ENCODE assay signal across 13 cellular contexts in the genomic region with DNA sequence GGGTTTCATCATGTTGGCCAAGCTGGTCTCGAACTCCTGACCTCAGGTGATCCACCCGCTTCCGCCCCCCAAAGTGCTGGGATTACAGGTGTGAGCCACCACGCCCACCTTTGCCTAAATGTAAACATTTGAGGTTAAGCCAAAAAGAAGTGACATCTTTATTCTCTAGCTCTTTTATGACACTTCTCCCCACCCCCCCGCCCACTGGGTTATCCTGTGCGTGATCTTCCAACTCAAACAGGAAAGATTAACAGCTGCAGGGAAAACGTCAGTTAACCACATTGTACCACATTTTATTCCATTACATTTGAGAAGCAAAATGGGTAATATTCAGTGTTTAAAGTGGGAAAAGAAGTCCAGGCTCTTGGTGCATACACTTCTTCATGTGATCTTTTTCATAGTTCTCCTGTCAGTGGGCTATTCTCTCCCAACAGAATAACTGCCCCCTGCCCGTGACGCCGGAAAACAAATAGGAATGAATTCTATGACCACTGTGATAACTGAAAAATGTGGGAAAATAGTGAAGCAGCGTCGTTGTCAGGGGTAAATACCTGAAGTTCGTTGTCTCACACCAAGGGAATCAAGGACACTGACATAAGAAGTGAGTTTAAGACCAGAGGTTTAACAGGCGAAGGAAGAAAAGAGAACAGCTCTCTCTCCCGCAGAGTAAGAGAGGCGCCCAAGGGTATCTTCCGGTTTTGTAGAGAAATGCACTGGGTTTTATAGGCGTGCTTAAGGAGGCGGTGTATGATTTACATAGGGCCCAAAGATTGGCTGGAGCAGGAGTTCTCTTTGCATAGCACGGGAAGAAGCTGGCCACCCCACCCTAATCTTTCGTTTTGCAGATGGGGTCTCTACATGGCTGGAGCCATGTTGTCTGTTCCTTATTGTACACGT. TPM values are rescaled to one million over a fixed set of nuclear protein-coding genes. Genes with fewer than 3 reads are reported as not detected.
A peak's percentile ranks its signal among the peaks of the same experiment; 100 is the strongest.
DNase-seq lines count a peak whose midpoint lies in the region; ATAC-seq and TF ChIP-seq lines count a peak whose summit lies in the region.
"Had no signal": no experiment of that assay in that cellular context is flagged by ENCODE, and none has a peak within 500 bp of the region (broad histone marks: within the 10 kb centered on the region; RNA-seq: fewer than 3 reads in every experiment).

No MANE protein-coding gene starts in this region.

- TF ChIP-seq CTCF in MM.1S (IDR thresholded peaks at IDR 0.05; ENCODE audit: low read length) (no peak), hepatocyte (IDR thresholded peaks at IDR 0.05; ENCODE audit: poor library complexity) (no peak)

- H3K9ac ChIP-seq in MM.1S (ENCODE audit: low read length) = no peak overlapping the region

- H2AFZ ChIP-seq in MM.1S (ENCODE audit: low read length) (no peak overlapping the region), hepatocyte (no peak overlapping the region)

- H4K20me1 ChIP-seq in MM.1S (ENCODE audit: insufficient read depth, low read length) = no peaks in the 10 kb centered on the region
- H4K20me1 ChIP-seq in hepatocyte (ENCODE audit: insufficient read depth, poor library complexity, severe bottlenecking) = no peaks in the 10 kb centered on the region

- H3F3A ChIP-seq in MM.1S (ENCODE audit: insufficient read depth, low read length) = no peaks in the 10 kb centered on the region

- H3K36me3 Mint-ChIP-seq in activated naive CD8-positive, alpha-beta T cell treated with anti-CD3 and anti-CD28 coated beads for 36 hours = peaks cover 14% of the 10 kb centered on the region

- H3K4me1 ChIP-seq in HAP-1 (peaks cover 7% of the 10 kb centered on the region; the same call in 1 of the 2 replicates), MM.1S (ENCODE audit: low read length) (no peaks in the 10 kb centered on the region), hepatocyte (ENCODE audit: insufficient read depth) (no peaks in the 10 kb centered on the region)
- H3K4me1 ChIP-seq: body of pancreas had no signal

- intact Hi-C loops in Right ventricle myocardium inferior (cut with DNase I) = no loop called here

- H3K27me3 ChIP-seq in HAP-1 (ENCODE audit: low read depth) = no peaks in the 10 kb centered on the region
- no peaks in the 10 kb centered on the region for H3K27me3 ChIP-seq in MM.1S (replicated peaks; ENCODE audit: insufficient read depth, low read length)
- H3K27me3 ChIP-seq in hepatocyte = no peaks in the 10 kb centered on the region
- H3K27me3 ChIP-seq: body of pancreas had no signal

- H3K79me2 ChIP-seq in MM.1S (ENCODE audit: low read length) (no peaks in the 10 kb centered on the region), hepatocyte (no peaks in the 10 kb centered on the region)

- H3K4me1 Mint-ChIP-seq in activated naive CD8-positive, alpha-beta T cell treated with anti-CD3 and anti-CD28 coated beads for 36 hours = peaks cover 27% of the 10 kb centered on the region

- H3K4me2 ChIP-seq in MM.1S (ENCODE audit: low read depth, low read length) = no peak overlapping the region
- H3K4me2 ChIP-seq in hepatocyte = no peak overlapping the region

- H3K36me3 ChIP-seq in HAP-1 (replicated peaks) (no peaks in the 10 kb centered on the region), MM.1S (replicated peaks; ENCODE audit: insufficient read depth, low read length) (no peaks in the 10 kb centered on the region), hepatocyte (replicated peaks; ENCODE audit: insufficient read depth, low read depth) (no peaks in the 10 kb centered on the region)

- ATAC-seq in Right ventricle myocardium inferior = no peak
- ATAC-seq: body of pancreas, right cardiac atrium had no signal

- no peaks in the 10 kb centered on the region for H3K27me3 Mint-ChIP-seq in activated naive CD8-positive, alpha-beta T cell treated with anti-CD3 and anti-CD28 coated beads for 36 hours

- in situ Hi-C loops in HAP-1 (cut with MboI; ENCODE audit: low sequenced_read_pairs) = no loop called here

- DNase-seq in NCI-H82 (lab: John Stamatoyannopoulos, UW) (peak; percentile 36), NCI-H82 treated with DMSO at 0.1 percent for 48 hours (lab: John Stamatoyannopoulos, UW; ENCODE audit: unreplicated experiment) (no peak), HAP-1 (ENCODE audit: low spot score in 2 of 2) (peak; percentile 28 to 40), OCI-M1 (lab: John Stamatoyannopoulos, UW) (peak; percentile 83), Right ventricle myocardium inferior (ENCODE audit: missing footprints) (no peak), MM.1S (no peak), hepatocyte (ENCODE audit: low spot score) (no peak)
- DNase-seq in activated naive CD8-positive, alpha-beta T cell treated with anti-CD3 and anti-CD28 coated beads for 36 hours = peak; percentile 31
- DNase-seq: 8988T; body of pancreas; effector CD4-positive, alpha-beta T cell; NCI-H345; right cardiac atrium had no signal

- peak overlapping the region; percentile 91 for H3K27ac Mint-ChIP-seq in activated naive CD8-positive, alpha-beta T cell treated with anti-CD3 and anti-CD28 coated beads for 36 hours

- H3K4me3 Mint-ChIP-seq in activated naive CD8-positive, alpha-beta T cell treated with anti-CD3 and anti-CD28 coated beads for 36 hours = peak overlapping the region; percentile 42

- H3K9me3 ChIP-seq in HAP-1 (no peaks in the 10 kb centered on the region), MM.1S (replicated peaks; ENCODE audit: insufficient read depth, low read length) (no peaks in the 10 kb centered on the region), hepatocyte (ENCODE audit: low read depth) (no peaks in the 10 kb centered on the region)
- H3K9me3 ChIP-seq: body of pancreas had no signal

- H3K9me2 ChIP-seq in MM.1S (replicated peaks; ENCODE audit: insufficient read depth, low read length) (no peaks in the 10 kb centered on the region), hepatocyte (replicated peaks; ENCODE audit: insufficient read depth) (no peaks in the 10 kb centered on the region)

- H3K27ac ChIP-seq in MM.1S (ENCODE audit: low read length) (no peak overlapping the region), hepatocyte (no peak overlapping the region)
- H3K27ac ChIP-seq: body of pancreas had no signal

- H3K4me3 ChIP-seq in HAP-1 (no peak overlapping the region), MM.1S (ENCODE audit: low read length) (no peak overlapping the region), hepatocyte (no peak overlapping the region)
- H3K4me3 ChIP-seq: body of pancreas had no signal

- H3K9me3 Mint-ChIP-seq in activated naive CD8-positive, alpha-beta T cell treated with anti-CD3 and anti-CD28 coated beads for 36 hours = peaks cover 7% of the 10 kb centered on the region

- WGBS in hepatocyte (ENCODE audit: low lambda C conversion rate, missing lambda C conversion rate) = 78% methylated on average over 22 of the region's 22 CpGs

RNA-seq across cellular contexts. Expression of a gene that starts 9.7 kb away (rescaled TPM):
- total RNA-seq in activated naive CD8-positive, alpha-beta T cell treated with anti-CD3 and anti-CD28 coated beads for 36 hours = 10 to 100 TPM; 32.5 to 39.7 TPM
- total RNA-seq in Right ventricle myocardium inferior (9.5 TPM), hepatocyte (32.4 and 37.5 TPM in 2 replicates)
- polyA plus RNA-seq in hepatocyte = 48.7 and 64.3 TPM in 2 replicates

RNA-seq across cellular contexts. Expression of a gene that starts 59.4 kb away (rescaled TPM):
- 10 to 100 TPM; 59.7 to 60.8 TPM for total RNA-seq in activated naive CD8-positive, alpha-beta T cell treated with anti-CD3 and anti-CD28 coated beads for 36 hours
- 38.3 TPM for total RNA-seq in Right ventricle myocardium inferior
- 146 and 160 TPM in 2 replicates for total RNA-seq in hepatocyte
- polyA plus RNA-seq in hepatocyte = 152 and 172 TPM in 2 replicates

Comparison
In these comparisons a context has a peak if more than half of its experiments do, and no peak if none do; other contexts are left out.
1. DNase-seq: peak in NCI-H82 (single experiment), HAP-1 (2 of 2), OCI-M1 (single experiment) and activated naive CD8-positive, alpha-beta T cell treated with anti-CD3 and anti-CD28 coated beads for 36 hours (single experiment); none in NCI-H82 treated with DMSO at 0.1 percent for 48 hours (single experiment), Right ventricle myocardium inferior (single experiment), MM.1S (single experiment) and hepatocyte (single experiment).